ENCODE assay signal across 8 cellular contexts in the genomic region with DNA sequence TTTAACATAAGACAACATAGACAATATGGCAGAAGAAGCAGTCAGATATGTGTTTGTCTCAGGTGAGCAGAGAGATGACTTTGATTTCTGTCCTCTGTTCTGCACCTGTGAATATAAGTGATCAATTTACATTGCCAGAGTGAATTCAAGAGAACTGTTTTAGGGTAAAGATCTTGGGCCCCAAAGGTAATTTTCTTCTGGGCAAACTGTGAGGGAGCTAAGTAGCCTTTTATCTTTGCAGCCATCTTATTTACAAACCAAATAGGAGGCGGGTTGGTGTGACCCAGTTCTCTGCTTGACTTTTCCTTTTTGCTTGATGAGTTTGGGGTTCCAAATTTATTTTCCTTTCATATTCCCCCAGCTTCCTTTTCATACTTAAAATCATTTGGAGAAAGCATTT.
"Had no signal": no experiment of that assay in that cellular context is flagged by ENCODE, and none has a peak within 500 bp of the region (broad histone marks: within the 10 kb centered on the region; RNA-seq: fewer than 3 reads in every experiment).

No MANE protein-coding gene starts in this region.

- H3K4me2 ChIP-seq: GM23338 had no signal

- H3K36me3 ChIP-seq: HAP-1 had no signal

- H2AFZ ChIP-seq: GM23248, GM23338 had no signal

- DNase-seq: GM23248, GOT3, H7, H9, HCEC 1CT, HFFc6 had no signal

- H3K9ac ChIP-seq: GM23248 had no signal

- H3K4me3 ChIP-seq: GM23248, GM23338, HAP-1 had no signal

- H3K9me3 ChIP-seq: HAP-1 had no signal

- H3K27ac ChIP-seq: GM23248 had no signal
